8 cellular contexts compared by ENCODE assay signal in genomic region chr2:112644155-112644932, GRCh38. TPM values are rescaled to one million over a fixed set of nuclear protein-coding genes. Genes with fewer than 3 reads are reported as not detected.
DNase-seq lines count a peak whose midpoint lies in the region; ATAC-seq, FAIRE-seq and TF ChIP-seq lines count a peak whose summit lies in the region.

No MANE protein-coding gene starts in this region.

- H3K9me3 ChIP-seq in K562 (replicated peaks; ENCODE audit: control insufficient read depth, insufficient read depth, low read depth, low read length) (no peaks in the 10 kb centered on the region), right lobe of liver (no peaks in the 10 kb centered on the region), upper lobe of left lung (no peaks in the 10 kb centered on the region)

- CTCF ChIA-PET in BJ (lab: Yijun Ruan, JAX) (interaction anchor here (1.4 to 7.3 kb wide), 3 partner anchors 8 to 16 kb away, joined by 4 to 83 read pairs (median 6); no protein-coding TSS in a partner anchor), K562 (lab: Yijun Ruan, JAX; ENCODE audit: low intra/inter-chr PET ratio) (no interaction called here)

- H3K4me3 ChIP-seq in BJ (ENCODE audit: low read depth, low read length) = peak overlapping the region; percentile 86
- peak overlapping the region; percentile 94 for H3K4me3 ChIP-seq in K562
- H3K4me3 ChIP-seq in right lobe of liver = peak overlapping the region; percentile 82 to 96 (median 91)
- peak overlapping the region in 3 of 4 donors; percentile 69 to 92 (median 92) for H3K4me3 ChIP-seq in upper lobe of left lung

- TSS peak; percentile 89 for BruUV-seq in K562 (replicated peaks; lab: Mats Ljungman, UMichigan)

- 19% methylated on average over 11 of the region's 11 CpGs for WGBS in K562 (ENCODE audit: insufficient coverage, low coverage, missing lambda C conversion rate)
- 25% methylated on average over 11 of the region's 11 CpGs for WGBS in right lobe of liver (ENCODE audit: insufficient coverage, low coverage, low lambda C conversion rate, missing lambda C conversion rate)
- 55 to 60% methylated on average over 11 of the region's 11 CpGs for WGBS in upper lobe of left lung, 2 donors

- intact Hi-C loops in K562 (cut with micrococcal nuclease) (loop anchor here (2.0 kb wide), 1 partner anchor 18 kb away; no protein-coding TSS in a partner anchor), right lobe of liver (cut with DNase I) (no loop called here)

- H3K27ac ChIP-seq in K562 (ENCODE audit: extremely low read depth, low read depth, low read length) (peak overlapping the region; percentile 93), right lobe of liver (peak overlapping the region; percentile 93 to 97 (median 95)), upper lobe of left lung (peak overlapping the region; percentile 93 to 98 (median 96))

- FAIRE-seq in K562 (lab: Jason Lieb, UNC) = no peak

- H3K27me3 ChIP-seq in BJ (ENCODE audit: control insufficient read depth, insufficient read depth, low read length) = no peaks in the 10 kb centered on the region
- H3K27me3 ChIP-seq in K562 (ENCODE audit: control insufficient read depth in 2 of 2, insufficient read depth in 2 of 2, low read length in 2 of 2) = no peaks in the 10 kb centered on the region
- H3K27me3 ChIP-seq in right lobe of liver = no peaks in the 10 kb centered on the region
- no peaks in the 10 kb centered on the region for H3K27me3 ChIP-seq in upper lobe of left lung

- no peak for TF ChIP-seq EP300 in K562 (IDR thresholded peaks at IDR 0.05; ENCODE audit: low read length)
- no peak for TF ChIP-seq EP300 in upper lobe of left lung (IDR thresholded peaks at IDR 0.05)

- no peak for TF ChIP-seq POLR2A in K562 (conservative IDR thresholded peaks at IDR 0.05)
- TF ChIP-seq POLR2A in right lobe of liver (IDR thresholded peaks at IDR 0.05) = peak; percentile 16
- no peak for TF ChIP-seq POLR2A in upper lobe of left lung (IDR thresholded peaks at IDR 0.05)

- H4K20me1 ChIP-seq in K562 (replicated peaks; ENCODE audit: control insufficient read depth, insufficient read depth, low read length) = peaks cover 16% of the 10 kb centered on the region; the same call in 1 of the 2 replicates

- H3K36me3 ChIP-seq in BJ (ENCODE audit: control insufficient read depth, insufficient read depth, low read length) (no peaks in the 10 kb centered on the region), K562 (ENCODE audit: control insufficient read depth, insufficient read depth, low read length) (peaks cover 27% of the 10 kb centered on the region), right lobe of liver (peaks cover 0 to 21% (median 5%) of the 10 kb centered on the region in 4 donors), upper lobe of left lung (peaks cover 0 to 22% (median 9%) of the 10 kb centered on the region in 4 donors)

- POLR2A ChIA-PET in BJ (lab: Charles Lee) = no interaction called here
- POLR2A ChIA-PET in K562 (lab: Yijun Ruan, JAX) = interaction anchor here (0.6 to 9.6 kb wide), 12 partner anchors 8 to 361 kb away, joined by 3 to 90 read pairs (median 8); no protein-coding TSS in a partner anchor

- H3K79me2 ChIP-seq in K562 (ENCODE audit: control insufficient read depth, insufficient read depth, low read length) = peaks cover 48% of the 10 kb centered on the region

- DNase-seq in BJ (ENCODE audit: low read depth) = no peak
- peak; percentile 44 for DNase-seq in HuH-7.5 (ENCODE audit: low spot score)
- no peak for DNase-seq in K562 (ENCODE audit: extremely low read depth in 1 of 4, low spot score in 3 of 4)
- DNase-seq in right lobe of liver = peak in 1 of 3 donors; percentile 70
- no peak for DNase-seq in upper lobe of left lung
- DNase-seq in stimulated activated CD4-positive, alpha-beta T cell treated with anti-CD3 and anti-CD28 coated beads, Interleukin-1b, Interleukin-23, amount 100 ng/mL, for 48 hours = no peak
- DNase-seq in anterior cingulate cortex (lab: John Stamatoyannopoulos, UW) = no peak

- peak overlapping the region; percentile 96 for H2AFZ ChIP-seq in K562 (ENCODE audit: low read depth, low read length)

- TF ChIP-seq RAD21 in K562 (CRISPR knock-in tag; conservative IDR thresholded peaks at IDR 0.05 in 1 of 2, IDR thresholded peaks at IDR 0.05 in 1 of 2) = no peak

- in situ Hi-C loops in K562 (cut with MboI) = no loop called here

- no peaks in the 10 kb centered on the region for H3K9me1 ChIP-seq in K562 (ENCODE audit: control insufficient read depth, insufficient read depth, low read length)

- H3K4me1 ChIP-seq in K562 (replicated peaks in 1 of 2; ENCODE audit: control insufficient read depth in 2 of 2, insufficient read depth in 2 of 2, low read length in 2 of 2) = peaks cover 24 to 69% of the 10 kb centered on the region in 2 experiments
- H3K4me1 ChIP-seq in right lobe of liver = peaks cover 0 to 37% (median 12%) of the 10 kb centered on the region in 4 donors
- peaks cover 32 to 57% (median 43%) of the 10 kb centered on the region in 4 donors for H3K4me1 ChIP-seq in upper lobe of left lung

- H3K4me2 ChIP-seq in K562 (ENCODE audit: insufficient read depth, low read length) = peak overlapping the region; percentile 99

- peak overlapping the region in 1 of 2 experiments; percentile 87; a peak in 2 of 4 replicates for H3K9ac ChIP-seq in K562 (ENCODE audit: insufficient read depth in 1 of 2, low read depth in 2 of 2, low read length in 2 of 2)

- ATAC-seq in K562 = no peak
- ATAC-seq in right lobe of liver = peak; percentile 44 to 67 (median 53)
- no peak for ATAC-seq in upper lobe of left lung (ENCODE audit: low FRiP score in 2 of 2)
- no peak for ATAC-seq in GM21825 (IDR thresholded peaks at IDR 0.05; ENCODE audit: unreplicated experiment)

- TF ChIP-seq CTCF in BJ (IDR thresholded peaks at IDR 0.05; ENCODE audit: insufficient read depth, low read depth, low read length) = no peak
- no peak for TF ChIP-seq CTCF in K562 (IDR thresholded peaks at IDR 0.05 in 2 of 3, conservative IDR thresholded peaks at IDR 0.05 in 1 of 3; ENCODE audit: insufficient read depth in 2 of 3, low read depth in 1 of 3, low read length in 3 of 3)
- TF ChIP-seq CTCF in right lobe of liver (IDR thresholded peaks at IDR 0.05) = no peak
- no peak for TF ChIP-seq CTCF in upper lobe of left lung (IDR thresholded peaks at IDR 0.05)

TF ChIP-seq in K562, 482 proteins besides CTCF, POLR2A, EP300 and RAD21 (continues in another document):
- 0 out of 4 replicates have a peak, but pooled peaks of 1 of the 2 experiments have one; percentile 29 for TF ChIP-seq KDM4B (IDR thresholded peaks at IDR 0.05; ENCODE audit: borderline replicate concordance in 2 of 2, low read depth in 1 of 2)

RNA-seq across cellular contexts. Expression of gene SLC20A1, which starts 1.4 kb away (rescaled TPM):
- polyA plus RNA-seq in BJ (2011; rRNA removed) (25.3 and 38.8 TPM in 2 replicates), K562 (2011; rRNA removed) (101 and 150 TPM in 2 replicates), K562 (2014; fragmentation: Illumina TruSeq; extraction: Trizol) (85.8 and 87.8 TPM in 2 replicates), K562 (2014; fragmentation: Nextera tagmentation; extraction: Ambion mirVana) (10 to 100 TPM; 53.8 to 56.1 TPM), K562 (2014; rRNA removed) (74.7 and 77.3 TPM in 2 replicates)
- polyA minus RNA-seq in BJ (2011; rRNA and poly(A)+ RNA removed) = 19.2 and 28.5 TPM in 2 replicates
- total RNA-seq in K562 (2011; cell fraction: chromatin; rRNA removed; ENCODE audit: low replicate concordance) = 495 and 804 TPM in 2 replicates
- 263 and 289 TPM in 2 replicates for total RNA-seq in K562 (2011; cell fraction: nucleolus; rRNA removed)
- 478 and 674 TPM in 2 replicates for total RNA-seq in K562 (2011; cell fraction: nucleoplasm; rRNA removed)
- total RNA-seq in K562 (2014; rRNA removed) (64.7 and 66.0 TPM in 2 replicates), K562 (2014; rRNA removed; fragmentation: Illumina TruSeq; extraction: Trizol) (95.1 and 111 TPM in 2 replicates), K562 (2015; rRNA removed; fragmentation: Illumina TruSeq; extraction: Trizol) (66.8 and 68.9 TPM in 2 replicates), K562 (2021) (123 and 136 TPM in 2 replicates), right lobe of liver (100 to 1,000 TPM in 1 of 6 experiments, 10 to 100 TPM in 5; 14.3 to 103 (median 26.8) TPM), upper lobe of left lung (100 to 1,000 TPM in 1 of 6 donors, 10 to 100 TPM in 5; 22.9 to 105 (median 51.0) TPM)
- polyA plus RNA-seq in K562 (2011; cell fraction: cytosol; rRNA removed) = 105 and 114 TPM in 2 replicates
- 166 and 277 TPM in 2 replicates for polyA plus RNA-seq in K562 (2011; cell fraction: nucleus; rRNA removed)
- polyA plus RNA-seq in K562 (2012) = 55.6 and 102 TPM in 2 replicates
- 151 and 243 TPM in 2 replicates for polyA minus RNA-seq in K562 (2011; rRNA and poly(A)+ RNA removed)
- polyA minus RNA-seq in K562 (2011; cell fraction: cytosol; rRNA and poly(A)+ RNA removed) = 79.2 and 124 TPM in 2 replicates
- polyA minus RNA-seq in K562 (2011; cell fraction: nucleus; rRNA and poly(A)+ RNA removed) = 120 and 135 TPM in 2 replicates

RNA-seq across cellular contexts. Expression of gene CHCHD5, which starts 59.9 kb away (rescaled TPM):
- polyA plus RNA-seq in BJ (2011; rRNA removed) = 8.1 and 14.9 TPM in 2 replicates
- 14.2 and 15.1 TPM in 2 replicates for polyA minus RNA-seq in BJ (2011; rRNA and poly(A)+ RNA removed)
- 7.9 and 16.5 TPM in 2 replicates for total RNA-seq in K562 (2011; cell fraction: chromatin; rRNA removed; ENCODE audit: low replicate concordance)
- total RNA-seq in K562 (2011; cell fraction: nucleolus; rRNA removed) = 11.1 and 12.7 TPM in 2 replicates
- total RNA-seq in K562 (2011; cell fraction: nucleoplasm; rRNA removed) = 13.7 and 16.6 TPM in 2 replicates
- total RNA-seq in K562 (2014; rRNA removed) = 33.4 and 61.2 TPM in 2 replicates
- 5.7 and 7.4 TPM in 2 replicates for total RNA-seq in K562 (2014; rRNA removed; fragmentation: Illumina TruSeq; extraction: Trizol)
- 25.8 and 29.4 TPM in 2 replicates for total RNA-seq in K562 (2015; rRNA removed; fragmentation: Illumina TruSeq; extraction: Trizol)
- 42.9 and 55.3 TPM in 2 replicates for total RNA-seq in K562 (2021)
- 16.4 and 21.9 TPM in 2 replicates for polyA plus RNA-seq in K562 (2011; rRNA removed)
- 36.1 and 82.6 TPM in 2 replicates for polyA plus RNA-seq in K562 (2011; cell fraction: cytosol; rRNA removed)
- polyA plus RNA-seq in K562 (2011; cell fraction: nucleus; rRNA removed) = 16.0 and 28.0 TPM in 2 replicates
- 66.1 and 68.6 TPM in 2 replicates for polyA plus RNA-seq in K562 (2012)
- polyA plus RNA-seq in K562 (2014; fragmentation: Illumina TruSeq; extraction: Trizol) = 21.0 and 45.8 TPM in 2 replicates
- 10 to 100 TPM; 56.0 to 79.3 TPM for polyA plus RNA-seq in K562 (2014; fragmentation: Nextera tagmentation; extraction: Ambion mirVana)
- 42.4 and 61.3 TPM in 2 replicates for polyA plus RNA-seq in K562 (2014; rRNA removed)
- 2.9 and 3.0 TPM in 2 replicates for polyA minus RNA-seq in K562 (2011; rRNA and poly(A)+ RNA removed)
- polyA minus RNA-seq in K562 (2011; cell fraction: cytosol; rRNA and poly(A)+ RNA removed) = 8.4 and 11.6 TPM in 2 replicates
- polyA minus RNA-seq in K562 (2011; cell fraction: nucleus; rRNA and poly(A)+ RNA removed) = 3.5 and 6.0 TPM in 2 replicates
- total RNA-seq in right lobe of liver = 10 to 100 TPM; 15.1 to 29.5 (median 18.7) TPM
- total RNA-seq in upper lobe of left lung = 10 to 100 TPM; 13.6 to 44.9 (median 25.4) TPM

Comparison
In these comparisons a context has a peak if more than half of its experiments do, and no peak if none do; other contexts are left out.
1. ATAC-seq: peak in right lobe of liver (4 of 4); none in K562 (single experiment), upper lobe of left lung (0 of 2) and GM21825 (single experiment).
2. Peak in every context shown above with its lines, with median percentiles within 50 percentile points of each other: H3K4me3 ChIP-seq and H3K27ac ChIP-seq.